In the genomic region with DNA sequence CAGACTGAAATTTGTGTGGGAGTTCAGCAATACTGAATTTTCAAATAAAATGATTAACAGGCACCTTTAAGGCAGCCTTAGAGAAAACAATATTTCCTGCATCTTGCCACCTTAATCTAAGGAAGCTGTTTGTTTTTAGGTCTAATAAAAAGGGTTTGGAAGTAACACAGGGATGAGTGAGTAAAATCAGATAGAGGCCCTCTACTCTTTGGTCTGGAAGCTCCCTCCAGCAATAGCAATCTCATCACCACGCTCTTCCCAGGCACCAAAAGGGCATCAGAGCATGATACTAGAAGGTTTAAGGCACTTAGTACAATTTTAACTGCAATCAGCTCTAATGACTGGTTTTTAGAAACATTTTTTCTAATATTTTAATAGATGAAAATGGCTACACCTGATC, we compare ENCODE assay signal across 8 cellular contexts.
"Had no signal": no experiment of that assay in that cellular context is flagged by ENCODE, and none has a peak within 500 bp of the region (broad histone marks: within the 10 kb centered on the region; RNA-seq: fewer than 3 reads in every experiment).

No MANE protein-coding gene starts in this region.

- ATAC-seq: HepG2, Panc1 had no signal

- DNase-seq: Karpas-422, KG1, MM.1S, NCI-H226, NCI-H524 treated with DMSO at 0.1 percent for 48 hours had no signal

- H3K27ac ChIP-seq: RWPE1 had no signal
